ENCODE assay signal across 24 cellular contexts in genomic region chr17:65442250-65442649, GRCh38.
"Had no signal": no experiment of that assay in that cellular context is flagged by ENCODE, and none has a peak within 500 bp of the region (broad histone marks: within the 10 kb centered on the region; RNA-seq: fewer than 3 reads in every experiment).

No MANE protein-coding gene starts in this region.

- H3K36me3 ChIP-seq: cardiac muscle cell, MG63, WERI-Rb-1 had no signal

- H3K9ac ChIP-seq: KMS-11 had no signal

- H3K27ac ChIP-seq: cardiac muscle cell, KMS-11, WERI-Rb-1 had no signal

- H3K36me3 Mint-ChIP-seq: brain, T-cell had no signal

- H3K4me3 ChIP-seq: cardiac muscle cell, MG63 had no signal

- H3K9me3 ChIP-seq: MG63 had no signal

- H3K4me2 ChIP-seq: KMS-11 had no signal

- DNase-seq: activated CD4-positive, alpha-beta T cell treated with anti-CD3 and anti-CD28 coated beads for 4 hours; activated CD8-positive, alpha-beta memory T cell treated with anti-CD3 and anti-CD28 coated beads, Interleukin-2, amount 50 U/mL, for 4 hours; activated CD8-positive, alpha-beta T cell treated with anti-CD3 and anti-CD28 coated beads for 36 hours; activated effector memory CD4-positive, alpha-beta T cell treated with Interleukin-2 at 50 U/mL for 16 hours; activated naive CD4-positive, alpha-beta T cell; amygdala; MG63; MV-4-11; NCI-H1092 treated with DMSO at 0.1 percent for 48 hours; NCI-H1417 treated with DMSO at 0.1 percent for 48 hours; NCI-H1694; NCI-H2029; NCI-H345; NCI-H510A; NCI-H526 treated with DMSO at 0.1 percent for 48 hours; NCI-H82; SIG-M5; T-cell; WERI-Rb-1 had no signal

- ATAC-seq: activated CD8-positive, alpha-beta T cell treated with anti-CD3 and anti-CD28 coated beads for 36 hours; T-cell had no signal

- H3K4me3 Mint-ChIP-seq: activated CD8-positive, alpha-beta T cell treated with anti-CD3 and anti-CD28 coated beads for 36 hours; activated naive CD8-positive, alpha-beta T cell; brain; T-cell had no signal

- H3K27me3 Mint-ChIP-seq: brain had no signal

- H3K9me3 Mint-ChIP-seq: activated CD8-positive, alpha-beta T cell treated with anti-CD3 and anti-CD28 coated beads for 36 hours; T-cell had no signal

- H3K27me3 ChIP-seq: cardiac muscle cell, MG63 had no signal

- FAIRE-seq: astrocyte had no signal
